Comparison of ENCODE assay signal across 2 cellular contexts in genomic region chr2:12282780-12283695, GRCh38.
TF ChIP-seq lines count a peak whose summit lies in the region.

No MANE protein-coding gene starts in this region.

TF ChIP-seq in GM12878, 131 proteins besides CTCF, POLR2A, EP300 and RAD21 (continued from another document and continues in another):
- peak; percentile 83 for TF ChIP-seq ATF2 (IDR thresholded peaks at IDR 0.05; ENCODE audit: low read length)
- no peak for TF ChIP-seq E2F4 (IDR thresholded peaks at IDR 0.05; ENCODE audit: low read depth, low read length)
- peak; percentile 23; the same call in 1 of the 2 replicates for TF ChIP-seq ZNF217 (IDR thresholded peaks at IDR 0.05)
- TF ChIP-seq RELB (IDR thresholded peaks at IDR 0.05; ENCODE audit: low read depth): 0 out of 2 replicates have a peak, but pooled peaks have one; percentile 39
- TF ChIP-seq RELA (IDR thresholded peaks at IDR 0.05; ENCODE audit: borderline replicate concordance, partially characterized antibody): no peak
- TF ChIP-seq HDGF (IDR thresholded peaks at IDR 0.05): no peak
- peak; percentile 85 for TF ChIP-seq MEF2B (IDR thresholded peaks at IDR 0.05; ENCODE audit: partially characterized antibody, poor library complexity, severe bottlenecking)
- TF ChIP-seq MXI1 (IDR thresholded peaks at IDR 0.05; ENCODE audit: low read depth, low read length): no peak
- no peak for TF ChIP-seq MYC (IDR thresholded peaks at IDR 0.05; ENCODE audit: insufficient read depth, insufficient read length, insufficient replicate concordance, low read length, severe bottlenecking)
- TF ChIP-seq BMI1 (IDR thresholded peaks at IDR 0.05; ENCODE audit: borderline replicate concordance): no peak
- TF ChIP-seq SMARCA5 (IDR thresholded peaks at IDR 0.05): 0 out of 2 replicates have a peak, but pooled peaks have one; percentile 41
- no peak for TF ChIP-seq POLR2AphosphoS2 (IDR thresholded peaks at IDR 0.05; ENCODE audit: low read depth, low read length)
- TF ChIP-seq ZBED1 (IDR thresholded peaks at IDR 0.05; ENCODE audit: borderline replicate concordance): no peak
- TF ChIP-seq IKZF2 (IDR thresholded peaks at IDR 0.05): peak; percentile 60 to 76
- TF ChIP-seq ZNF207 (IDR thresholded peaks at IDR 0.05; ENCODE audit: borderline replicate concordance): no peak
- no peak for TF ChIP-seq PML (IDR thresholded peaks at IDR 0.05; ENCODE audit: low read length)
- TF ChIP-seq SRF (IDR thresholded peaks at IDR 0.05; ENCODE audit: low read depth in 2 of 2, low read length in 2 of 2): no peak
- TF ChIP-seq NR2C2 (IDR thresholded peaks at IDR 0.05; ENCODE audit: borderline replicate concordance, control insufficient read depth, insufficient read length, low read depth): no peak
- no peak for TF ChIP-seq NR2C1 (IDR thresholded peaks at IDR 0.05)
- TF ChIP-seq IKZF1 (conservative IDR thresholded peaks at IDR 0.05): 0 out of 2 replicates have a peak, but pooled peaks have one; percentile 41
- no peak for TF ChIP-seq ZNF592 (IDR thresholded peaks at IDR 0.05)
- TF ChIP-seq RUNX3 (IDR thresholded peaks at IDR 0.05; ENCODE audit: low read length): peak; percentile 92
- 0 out of 2 replicates have a peak, but pooled peaks have one; percentile 6 for TF ChIP-seq MTA3 (IDR thresholded peaks at IDR 0.05; ENCODE audit: borderline replicate concordance, low read length)
- TF ChIP-seq LARP7 (IDR thresholded peaks at IDR 0.05): no peak
- peak; percentile 26; the same call in 1 of the 2 replicates for TF ChIP-seq TBL1XR1 (IDR thresholded peaks at IDR 0.05; ENCODE audit: low read depth, low read length)
- TF ChIP-seq MAX (IDR thresholded peaks at IDR 0.05; ENCODE audit: low read depth, low read length): no peak

TF ChIP-seq in SK-N-SH, 30 proteins besides CTCF, POLR2A, EP300 and RAD21 (continued from another document):
- TF ChIP-seq PBX3 (IDR thresholded peaks at IDR 0.05): no peak
